Comparison of ENCODE assay signal across 9 cellular contexts in the genomic region with DNA sequence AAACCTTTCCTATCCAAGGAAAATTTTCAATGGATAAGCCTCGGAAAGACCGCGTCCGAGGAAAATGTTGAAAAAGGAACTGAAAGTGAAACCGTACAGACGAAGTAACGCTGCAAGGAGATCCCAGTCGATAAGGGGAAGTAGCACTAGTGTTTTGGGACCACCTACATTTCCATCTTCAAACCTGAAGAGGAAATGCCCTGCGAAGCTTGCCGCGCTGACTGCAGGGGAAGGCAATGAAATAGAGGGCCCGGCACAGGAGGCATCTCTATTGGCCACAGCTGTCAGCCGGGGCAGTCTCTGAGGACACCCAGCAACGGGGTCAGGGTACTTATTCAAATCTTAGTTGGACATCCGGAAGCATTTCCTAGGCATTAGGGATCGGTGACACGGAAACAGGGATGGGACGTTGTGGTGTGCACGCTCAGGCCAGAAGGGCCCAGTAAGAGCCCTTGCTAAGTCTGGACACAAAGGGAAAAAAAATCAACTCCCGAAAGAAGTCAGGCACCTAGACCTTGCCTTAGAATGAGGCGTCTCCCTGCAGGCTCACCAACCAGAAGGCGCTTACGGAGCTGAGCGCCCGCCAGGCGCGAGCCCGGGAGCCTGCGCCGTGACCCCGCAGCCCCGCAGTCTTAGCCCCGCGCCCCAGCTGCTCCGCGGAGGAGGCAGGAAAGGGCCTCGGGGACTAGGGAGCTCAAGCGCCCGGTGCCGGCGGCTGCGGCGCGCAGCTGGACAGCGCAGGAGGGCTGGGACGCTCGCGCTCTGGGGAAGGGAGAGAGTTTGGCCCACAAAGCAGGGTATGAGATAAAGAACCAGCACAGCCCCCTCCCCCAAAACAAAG. TPM values are rescaled to one million over a fixed set of nuclear protein-coding genes. Genes with fewer than 3 reads are reported as not detected.
DNase-seq lines count a peak whose midpoint lies in the region; ATAC-seq lines count a peak whose summit lies in the region.
"Had no signal": no experiment of that assay in that cellular context is flagged by ENCODE, and none has a peak within 500 bp of the region (broad histone marks: within the 10 kb centered on the region; RNA-seq: fewer than 3 reads in every experiment).

No MANE protein-coding gene starts in this region.

- H3K27me3 ChIP-seq in esophagus (ENCODE audit: control insufficient read depth in 1 of 2, insufficient read depth in 2 of 2, low read length in 2 of 2) (no peaks in the 10 kb centered on the region), subcutaneous abdominal adipose tissue (ENCODE audit: control insufficient read depth in 5 of 5, insufficient read depth in 4 of 5, low read length in 5 of 5) (no peaks in the 10 kb centered on the region)

- H3K4me1 ChIP-seq in esophagus (ENCODE audit: control insufficient read depth in 2 of 2, insufficient read depth in 2 of 2, low read length in 1 of 2) (peaks cover 0 to 4% of the 10 kb centered on the region in 2 donors), subcutaneous abdominal adipose tissue (ENCODE audit: control insufficient read depth in 5 of 5, insufficient read depth in 5 of 5, low read length in 5 of 5) (peaks cover 7 to 39% (median 29%) of the 10 kb centered on the region in 5 donors)

- WGBS in esophagus, 2 donors, result 0% methylated on average over 45 to 48 of the region's 48 CpGs

- ATAC-seq in GM19452 (IDR thresholded peaks at IDR 0.05; ENCODE audit: unreplicated experiment) (peak; percentile 36), HG03558 (IDR thresholded peaks at IDR 0.05; ENCODE audit: extremely low read depth, unreplicated experiment) (peak; percentile 26)

- H3K4me3 ChIP-seq in esophagus (ENCODE audit: low read depth in 1 of 2, low read length in 2 of 2) (peak overlapping the region; percentile 72 to 97), subcutaneous abdominal adipose tissue (ENCODE audit: low read depth in 1 of 5, low read length in 5 of 5) (peak overlapping the region; percentile 92 to 98 (median 95))

- DNase-seq in COR-L47 (lab: John Stamatoyannopoulos, UW), result peak; percentile 42
- peak; percentile 99 for DNase-seq in NOMO-1 treated with DMSO at 0.1 percent for 48 hours (lab: John Stamatoyannopoulos, UW; ENCODE audit: unreplicated experiment)
- DNase-seq in activated T-cell treated with anti-CD3 and anti-CD28 coated beads for 24 hours (ENCODE audit: low read depth), result peak; percentile 47
- DNase-seq in mucosa of gallbladder (ENCODE audit: low spot score), result peak; percentile 56

- H3K9me3 ChIP-seq in esophagus (ENCODE audit: control insufficient read depth in 2 of 2, insufficient read depth in 1 of 2, low read depth in 1 of 2, low read length in 1 of 2) (no peaks in the 10 kb centered on the region), subcutaneous abdominal adipose tissue (ENCODE audit: control insufficient read depth in 5 of 5, low read length in 5 of 5) (peaks cover 0 to 10% (median 5%) of the 10 kb centered on the region in 5 donors)

- H3K36me3 ChIP-seq in esophagus (ENCODE audit: control insufficient read depth in 2 of 2, insufficient read depth in 2 of 2, low read length in 1 of 2) (peaks cover 9 to 34% of the 10 kb centered on the region in 2 donors), subcutaneous abdominal adipose tissue (ENCODE audit: control insufficient read depth in 5 of 5, insufficient read depth in 5 of 5, low read length in 5 of 5) (peaks cover 4 to 44% (median 32%) of the 10 kb centered on the region in 5 donors)

- H3K9ac ChIP-seq in subcutaneous abdominal adipose tissue (ENCODE audit: low read length in 5 of 5), result peak overlapping the region; percentile 82 to 96 (median 94)

- H3K27ac ChIP-seq in esophagus (ENCODE audit: low read depth in 2 of 2, low read length in 1 of 2) (peak overlapping the region; percentile 93 to 96), subcutaneous abdominal adipose tissue (ENCODE audit: low read depth, low read length) (peak overlapping the region; percentile 88)

RNA-seq across cellular contexts. Expression of a gene that starts 0.6 kb away (rescaled TPM):
- 10 to 100 TPM; 37.6 to 50.1 TPM for polyA plus RNA-seq in esophagus
- 58.8 TPM for total RNA-seq in mucosa of gallbladder

RNA-seq across cellular contexts. Expression of a gene that starts 6.4 kb away (rescaled TPM):
- polyA plus RNA-seq in esophagus, result 100 to 1,000 TPM in 1 of 2 donors, 10 to 100 TPM in 1; 92.4 to 117 TPM
- total RNA-seq in mucosa of gallbladder, result 70.9 TPM

RNA-seq across cellular contexts. Expression of a gene that starts 24.2 kb away (rescaled TPM):
- polyA plus RNA-seq in esophagus, result 10 to 100 TPM; 56.5 to 76.4 TPM
- 173 TPM for total RNA-seq in mucosa of gallbladder

RNA-seq across cellular contexts. Expression of a gene that starts 24.6 kb away (rescaled TPM):
- 1 to 10 TPM; 7.9 to 9.5 TPM for polyA plus RNA-seq in esophagus
- 16.2 TPM for total RNA-seq in mucosa of gallbladder
- total RNA-seq: glomerular endothelial cell had no signal

RNA-seq across cellular contexts. Expression of a gene that starts 44.2 kb away (rescaled TPM):
- 10 to 100 TPM; 44.9 to 80.5 TPM for polyA plus RNA-seq in esophagus
- total RNA-seq in mucosa of gallbladder, result 20.3 TPM

Comparison
In these comparisons a context has a peak if more than half of its experiments do, and no peak if none do; other contexts are left out.
1. Peak in every context shown above with its lines: DNase-seq, ATAC-seq, H3K4me3 ChIP-seq and H3K27ac ChIP-seq.
2. DNase-seq: peak in every context shown above with its lines; median percentile 99 in NOMO-1 treated with DMSO at 0.1 percent for 48 hours; 56 in mucosa of gallbladder; 47 in activated T-cell treated with anti-CD3 and anti-CD28 coated beads for 24 hours; 42 in COR-L47.